Comparison of ENCODE assay signal across 2 cellular contexts in genomic region chr2:19355416-19355821, GRCh38.
TF ChIP-seq lines count a peak whose summit lies in the region.

No MANE protein-coding gene starts in this region.

TF ChIP-seq in SK-N-SH treated with all-trans-retinoic acid at 6 μM for 48 hours, 23 proteins besides CTCF, POLR2A, EP300 and RAD21 (continued from another document):
- no peak for TF ChIP-seq POU6F1 (CRISPR knock-in tag; IDR thresholded peaks at IDR 0.05; ENCODE audit: borderline replicate concordance, low read depth)
- TF ChIP-seq TCF4 (CRISPR knock-in tag; IDR thresholded peaks at IDR 0.05; ENCODE audit: borderline replicate concordance), result no peak
- no peak for TF ChIP-seq ESRRG (CRISPR knock-in tag; IDR thresholded peaks at IDR 0.05)
- TF ChIP-seq ZC3H10 (CRISPR knock-in tag; IDR thresholded peaks at IDR 0.05), result no peak

TF ChIP-seq in WTC11, 78 proteins besides CTCF, POLR2A, EP300 and RAD21 (continued from another document):
- TF ChIP-seq USF2 (CRISPR knock-in tag; IDR thresholded peaks at IDR 0.05), result no peak
- no peak for TF ChIP-seq ZBTB21 (CRISPR knock-in tag; IDR thresholded peaks at IDR 0.05; ENCODE audit: borderline replicate concordance)
- TF ChIP-seq TEAD1 (CRISPR knock-in tag; IDR thresholded peaks at IDR 0.05), result no peak
- TF ChIP-seq ZNF232 (CRISPR knock-in tag; IDR thresholded peaks at IDR 0.05), result no peak
- no peak for TF ChIP-seq ZNF263 (CRISPR knock-in tag; IDR thresholded peaks at IDR 0.05; ENCODE audit: low read depth)
